Comparison of ENCODE assay signal across 20 cellular contexts in genomic region chr14:51535443-51536044, GRCh38.
"Had no signal": no experiment of that assay in that cellular context is flagged by ENCODE, and none has a peak within 500 bp of the region (broad histone marks: within the 10 kb centered on the region; RNA-seq: fewer than 3 reads in every experiment).

No MANE protein-coding gene starts in this region.

- H3K27ac ChIP-seq: ascending aorta, parathyroid adenoma, sigmoid colon had no signal

- H3K4me3 ChIP-seq: ascending aorta, lung, sigmoid colon, spleen had no signal

- ATAC-seq: stimulated activated memory B cell treated with anti-CD40 and anti-IgM and Interleukin-4, amounts not matched to agents 10 μg/mL and 1 μg/mL and 100 μg/mL, for 72 hours; T-cell had no signal

- H2AFZ ChIP-seq: parathyroid adenoma had no signal

- H3K4me1 ChIP-seq: parathyroid adenoma had no signal

- H3K27me3 ChIP-seq: ascending aorta, sigmoid colon had no signal

- H3K9ac ChIP-seq: parathyroid adenoma had no signal

- H3K9me3 ChIP-seq: ascending aorta, sigmoid colon had no signal

- H3K36me3 ChIP-seq: ascending aorta, sigmoid colon, spleen had no signal

- H3K79me2 ChIP-seq: parathyroid adenoma had no signal

- DNase-seq: activated CD4-positive, alpha-beta T cell treated with anti-CD3 and anti-CD28 coated beads, Interleukin-2, amount 10 ng/mL, durations not matched to agents 7 days and 5 days; activated CD8-positive, alpha-beta memory T cell treated with anti-CD3 and anti-CD28 coated beads, Interleukin-2, amount 50 U/mL, for 48 hours; activated effector memory CD4-positive, alpha-beta T cell treated with Interleukin-2 at 50 U/mL for 16 hours; activated T-cell treated with anti-CD3 and anti-CD28 coated beads, Interleukin-2, amount 50 U/mL, for 48 hours; cerebellar nuclear complex; cortex of kidney; effector CD8-positive, alpha-beta T cell; foreskin fibroblast; glutamatergic neuron; hippocampal formation; kidney; midbrain; sigmoid colon; spleen; stimulated activated CD4-positive, alpha-beta T cell treated with anti-CD3 and anti-CD28 coated beads, Interleukin-4, amount 100 ng/mL, for 4 hours; T-cell had no signal
